ENCODE assay signal across 9 cellular contexts in genomic region chr3:195551381-195551978, GRCh38. TPM values are rescaled to one million over a fixed set of nuclear protein-coding genes. Genes with fewer than 3 reads are reported as not detected.
DNase-seq lines count a peak whose midpoint lies in the region; ATAC-seq and TF ChIP-seq lines count a peak whose summit lies in the region.
"Had no signal": no experiment of that assay in that cellular context is flagged by ENCODE, and none has a peak within 500 bp of the region (broad histone marks: within the 10 kb centered on the region; RNA-seq: fewer than 3 reads in every experiment).

No MANE protein-coding gene starts in this region.

- H3K36me3 Mint-ChIP-seq in natural killer cell (no peaks in the 10 kb centered on the region), naive B cell (no peaks in the 10 kb centered on the region)
- H3K36me3 Mint-ChIP-seq in natural killer cell treated with Interleukin-12 subunit alpha and Interleukin-12 subunit beta and Interleukin-15 and Interleukin-18, amount 100 ng/mL, for 72 hours = no peaks in the 10 kb centered on the region

- ATAC-seq in natural killer cell (no peak), naive B cell (ENCODE audit: low read depth in 2 of 2) (no peak)
- no peak for ATAC-seq in natural killer cell treated with Interleukin-12 subunit alpha and Interleukin-12 subunit beta and Interleukin-15 and Interleukin-18, amount 100 ng/mL, for 72 hours

- TF ChIP-seq CTCF in natural killer cell (IDR thresholded peaks at IDR 0.05) (no peak), cardiac fibroblast (IDR thresholded peaks at IDR 0.05; ENCODE audit: low read depth, low read length) (no peak)

- DNase-seq in natural killer cell (no peak), cardiac fibroblast (ENCODE audit: low read depth in 2 of 2) (peak; percentile 44 to 72), naive B cell (no peak), HuH-7 (ENCODE audit: low spot score) (no peak), SKM-1 treated with dmso at 0.1 percent for 144 hours (lab: John Stamatoyannopoulos, UW; ENCODE audit: unreplicated experiment) (no peak), superior temporal gyrus (ENCODE audit: extremely low spot score) (no peak)
- no peak for DNase-seq in natural killer cell treated with Interleukin-12 subunit alpha and Interleukin-12 subunit beta and Interleukin-15 and Interleukin-18, amount 100 ng/mL, for 72 hours (ENCODE audit: low spot score)
- DNase-seq in effector CD8-positive, alpha-beta T cell (lab: John Stamatoyannopoulos, UW) = no peak
- DNase-seq: NCI-H1436 treated with DMSO at 0.1 percent for 48 hours had no signal

- H3K4me3 Mint-ChIP-seq in natural killer cell = peak overlapping the region; percentile 65
- no peak overlapping the region for H3K4me3 Mint-ChIP-seq in natural killer cell treated with Interleukin-12 subunit alpha and Interleukin-12 subunit beta and Interleukin-15 and Interleukin-18, amount 100 ng/mL, for 72 hours
- H3K4me3 Mint-ChIP-seq in naive B cell = peak overlapping the region in 6 of 8 donors; percentile 6 to 90 (median 47)

- no peak overlapping the region for H3K4me3 ChIP-seq in cardiac fibroblast (replicated peaks in 1 of 2; ENCODE audit: low read depth in 2 of 2, low read length in 2 of 2)

- intact Hi-C loops in natural killer cell (cut with micrococcal nuclease) = no loop called here

- H3K27me3 Mint-ChIP-seq in natural killer cell (ENCODE audit: low read depth in 2 of 2) (no peaks in the 10 kb centered on the region), naive B cell (no peaks in the 10 kb centered on the region)
- no peaks in the 10 kb centered on the region for H3K27me3 Mint-ChIP-seq in natural killer cell treated with Interleukin-12 subunit alpha and Interleukin-12 subunit beta and Interleukin-15 and Interleukin-18, amount 100 ng/mL, for 72 hours

- H3K9me3 Mint-ChIP-seq in natural killer cell (no peaks in the 10 kb centered on the region), naive B cell (peaks cover 0 to 2% (median 0%) of the 10 kb centered on the region in 7 donors)
- H3K9me3 Mint-ChIP-seq in natural killer cell treated with Interleukin-12 subunit alpha and Interleukin-12 subunit beta and Interleukin-15 and Interleukin-18, amount 100 ng/mL, for 72 hours = no peaks in the 10 kb centered on the region

- H3K27ac Mint-ChIP-seq in natural killer cell (peak overlapping the region; percentile 95), naive B cell (peak overlapping the region in 2 of 6 donors; percentile 39 to 71)
- peak overlapping the region in 1 of 2 donors; percentile 79 for H3K27ac Mint-ChIP-seq in natural killer cell treated with Interleukin-12 subunit alpha and Interleukin-12 subunit beta and Interleukin-15 and Interleukin-18, amount 100 ng/mL, for 72 hours

- peaks cover 45 to 57% of the 10 kb centered on the region in 2 donors for H3K4me1 Mint-ChIP-seq in natural killer cell
- peaks cover 39 to 44% of the 10 kb centered on the region in 2 donors for H3K4me1 Mint-ChIP-seq in natural killer cell treated with Interleukin-12 subunit alpha and Interleukin-12 subunit beta and Interleukin-15 and Interleukin-18, amount 100 ng/mL, for 72 hours (ENCODE audit: low read depth in 2 of 2)
- peaks cover 36 to 46% (median 45%) of the 10 kb centered on the region in 3 donors for H3K4me1 Mint-ChIP-seq in naive B cell

RNA-seq across cellular contexts. Expression of gene PPP1R2, which starts 8.4 kb away (rescaled TPM):
- 10 to 100 TPM; 89.8 to 97.3 (median 89.9) TPM for total RNA-seq in natural killer cell
- total RNA-seq in natural killer cell treated with Interleukin-12 subunit alpha and Interleukin-12 subunit beta and Interleukin-15 and Interleukin-18, amount 100 ng/mL, for 72 hours = 10 to 100 TPM; 47.5 to 56.3 TPM
- 100 to 1,000 TPM; 171 to 265 (median 214) TPM for polyA plus RNA-seq in naive B cell (ENCODE audit: low read depth in 6 of 6)

RNA-seq across cellular contexts. Expression of gene APOD, which starts 32.3 kb away (rescaled TPM):
- total RNA-seq in natural killer cell = not detected
- total RNA-seq in natural killer cell treated with Interleukin-12 subunit alpha and Interleukin-12 subunit beta and Interleukin-15 and Interleukin-18, amount 100 ng/mL, for 72 hours = not detected
- polyA plus RNA-seq in naive B cell (ENCODE audit: low read depth in 6 of 6) = 1 to 10 TPM in 3 of 6 donors, under 1 TPM in 2, not detected in 1; 0.25 to 3.5 (median 1.9) TPM

Comparison
In these comparisons a context has a peak if more than half of its experiments do, and no peak if none do; other contexts are left out.
1. DNase-seq: peak in cardiac fibroblast (2 of 2); none in natural killer cell (single experiment), natural killer cell treated with Interleukin-12 subunit alpha and Interleukin-12 subunit beta and Interleukin-15 and Interleukin-18, amount 100 ng/mL, for 72 hours (single experiment), naive B cell (single experiment), HuH-7 (single experiment), SKM-1 treated with dmso at 0.1 percent for 144 hours (single experiment), effector CD8-positive, alpha-beta T cell (single experiment) and superior temporal gyrus (single experiment).